ENCODE assay signal across 8 cellular contexts in the genomic region with DNA sequence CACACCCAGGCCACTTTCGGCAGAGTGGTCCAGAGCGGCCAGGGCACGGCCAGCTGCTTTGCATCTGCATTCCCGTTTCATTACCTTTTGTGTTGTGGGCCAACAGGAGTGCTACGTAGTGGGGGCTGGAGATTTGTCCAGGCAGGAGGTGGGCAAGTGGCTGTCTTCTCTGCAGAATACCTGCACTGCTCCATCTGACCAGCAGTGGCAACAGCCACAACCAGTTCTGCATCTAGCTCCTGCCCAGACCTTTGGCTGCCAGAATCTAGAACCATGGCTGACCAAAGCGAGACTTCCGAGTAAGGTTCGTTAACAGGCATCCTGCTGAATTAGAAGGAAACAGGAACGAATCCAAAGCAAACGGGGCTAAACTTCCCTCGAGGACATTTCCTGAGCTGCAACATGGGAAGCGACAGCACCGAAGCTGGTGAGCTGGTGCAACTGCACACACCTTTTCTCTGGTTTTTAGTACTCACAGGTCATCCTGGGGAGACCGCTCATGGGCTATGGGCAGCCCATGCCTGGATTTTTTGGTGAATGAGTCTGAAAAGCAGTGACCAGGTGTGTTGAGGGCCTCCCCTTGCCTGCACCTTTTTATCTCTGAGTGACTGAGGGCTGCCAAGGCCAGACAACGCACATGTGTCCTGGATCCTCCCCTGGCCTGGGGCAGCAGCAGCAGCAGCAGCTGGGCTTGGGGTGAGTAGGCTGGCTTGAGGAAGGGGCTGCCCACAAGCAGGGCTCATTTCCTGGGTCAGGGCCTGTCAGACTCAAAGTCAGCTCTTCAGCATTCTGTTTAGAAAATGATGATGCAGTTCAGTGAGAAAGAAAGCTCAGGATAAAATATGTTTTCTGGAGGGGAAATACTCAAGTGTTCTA. TPM values are rescaled to one million over a fixed set of nuclear protein-coding genes. Genes with fewer than 3 reads are reported as not detected.
A peak's percentile ranks its signal among the peaks of the same experiment; 100 is the strongest.
DNase-seq lines count a peak whose midpoint lies in the region; ATAC-seq, FAIRE-seq and TF ChIP-seq lines count a peak whose summit lies in the region.

No MANE protein-coding gene starts in this region.

- H3K9ac ChIP-seq in Karpas-422 (ENCODE audit: low read length) = no peak overlapping the region; the same call in 1 of the 2 replicates

- H3K36me3 Mint-ChIP-seq in mesothelial cell of epicardium = peaks cover 12% of the 10 kb centered on the region

- H3K4me2 ChIP-seq in Karpas-422 (ENCODE audit: low read depth, low read length, poor library complexity, severe bottlenecking) = no peak overlapping the region

- TF ChIP-seq CTCF in mesothelial cell of epicardium (IDR thresholded peaks at IDR 0.05; ENCODE audit: unreplicated experiment) = peak; percentile 22

- no peaks in the 10 kb centered on the region for H4K20me1 ChIP-seq in Karpas-422 (ENCODE audit: insufficient read depth, low read depth, low read length)

- no peaks in the 10 kb centered on the region for H3K79me2 ChIP-seq in Karpas-422 (ENCODE audit: low read length)

- no peak overlapping the region for H3K4me3 ChIP-seq in Karpas-422 (ENCODE audit: low read length)

- no peaks in the 10 kb centered on the region for H3K9me3 ChIP-seq in Karpas-422 (ENCODE audit: low read length)

- H3K27ac ChIP-seq in Karpas-422 (ENCODE audit: low read length) = peak overlapping the region; percentile 71

- H3K4me1 ChIP-seq in Karpas-422 (ENCODE audit: low read length) = peaks cover 27% of the 10 kb centered on the region

- peaks cover 8% of the 10 kb centered on the region for H3K4me1 Mint-ChIP-seq in mesothelial cell of epicardium

- DNase-seq in GM18507 (ENCODE audit: extremely low spot score, insufficient read length, low read depth) (no peak), Karpas-422 (peak; percentile 54), mesothelial cell of epicardium (ENCODE audit: low spot score in 2 of 2, unreplicated experiment in 2 of 2) (no peak), SIG-M5 (lab: John Stamatoyannopoulos, UW) (no peak), DMS153 treated with DMSO at 0.1 percent for 48 hours (lab: John Stamatoyannopoulos, UW; ENCODE audit: unreplicated experiment) (no peak), NCI-H146 treated with DMSO at 0.1 percent for 48 hours (lab: John Stamatoyannopoulos, UW; ENCODE audit: unreplicated experiment) (no peak), NCI-H748 (lab: John Stamatoyannopoulos, UW; ENCODE audit: unreplicated experiment) (no peak)

- no peak overlapping the region for H3K4me3 Mint-ChIP-seq in mesothelial cell of epicardium

- peaks cover 33% of the 10 kb centered on the region for H3K27me3 Mint-ChIP-seq in mesothelial cell of epicardium (ENCODE audit: low read depth)

- H3K9me2 ChIP-seq in Karpas-422 (replicated peaks; ENCODE audit: insufficient read depth, low read length) = no peaks in the 10 kb centered on the region

- H3K36me3 ChIP-seq in Karpas-422 (ENCODE audit: insufficient read depth, low read length) = no peaks in the 10 kb centered on the region

- ATAC-seq in GM21825 (IDR thresholded peaks at IDR 0.05; ENCODE audit: unreplicated experiment) = peak; percentile 25

- H2AFZ ChIP-seq in Karpas-422 (ENCODE audit: low read length) = no peak overlapping the region

- H3K27ac Mint-ChIP-seq in mesothelial cell of epicardium = no peak overlapping the region

- peak; percentile 45 for FAIRE-seq in GM18507 (lab: Jason Lieb, UNC)

- no peaks in the 10 kb centered on the region for H3K9me3 Mint-ChIP-seq in mesothelial cell of epicardium

- no peaks in the 10 kb centered on the region for H3K27me3 ChIP-seq in Karpas-422 (ENCODE audit: low read length)

RNA-seq across cellular contexts. Expression of a gene that starts 10.6 kb away (rescaled TPM):
- under 0.01 and 0.29 TPM in 2 replicates for total RNA-seq in Karpas-422 (2014; rRNA removed; shearing (Covaris generic); ENCODE audit: low replicate concordance)
- 3.0 to 3.2 TPM (median 3.1 TPM) in 3 replicates for total RNA-seq in mesothelial cell of epicardium

RNA-seq across cellular contexts. Expression of a gene that starts 26.6 kb away (rescaled TPM):
- 10.6 and 12.8 TPM in 2 replicates for total RNA-seq in Karpas-422 (2014; rRNA removed; shearing (Covaris generic); ENCODE audit: low replicate concordance)
- 14.3 to 16.5 TPM (median 14.6 TPM) in 3 replicates for total RNA-seq in mesothelial cell of epicardium
